ENCODE assay signal across 7 cellular contexts in the genomic region with DNA sequence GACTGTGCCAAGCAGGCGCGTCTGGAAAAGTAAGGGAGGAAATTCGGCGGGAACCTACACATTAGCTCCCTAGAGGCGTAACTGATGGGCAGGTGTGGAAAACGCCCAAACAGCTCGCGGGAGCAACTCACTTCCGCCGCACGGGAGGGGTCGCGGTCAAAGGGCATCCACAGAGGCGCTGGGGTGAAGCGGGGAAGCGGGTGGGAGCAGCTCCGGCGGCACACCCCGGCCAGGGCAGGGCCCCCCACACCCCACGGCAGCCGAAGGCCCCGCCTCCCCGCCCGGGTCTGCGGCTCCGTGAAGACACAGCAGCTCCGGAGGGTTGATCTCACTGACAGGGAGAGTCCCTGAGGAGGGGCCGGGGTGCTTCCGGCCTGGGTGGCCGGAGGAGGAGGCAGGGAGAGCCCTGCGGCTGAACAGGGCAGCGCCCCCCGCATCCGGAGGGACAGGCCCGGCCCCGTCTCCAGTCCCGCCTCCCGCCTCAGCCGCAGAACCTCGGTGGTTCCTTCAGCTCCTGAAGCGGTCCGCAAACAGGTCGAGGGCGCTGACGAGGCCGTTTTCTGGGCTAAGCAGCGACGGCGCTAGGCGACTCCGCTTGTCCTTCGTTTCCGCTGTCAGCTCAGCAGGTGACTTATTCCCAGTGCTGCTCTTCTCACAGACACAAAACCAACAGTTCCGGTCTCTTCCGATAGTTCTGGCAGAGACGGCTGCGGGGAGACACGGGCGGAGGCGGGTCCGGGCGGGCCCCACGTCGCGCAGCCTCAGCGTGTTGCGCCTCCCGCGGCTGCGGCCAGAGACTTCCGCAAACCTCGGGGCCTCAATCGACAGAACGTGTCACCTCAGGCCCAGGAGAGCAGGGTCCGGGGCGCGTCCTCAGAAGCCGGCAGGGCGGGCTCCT.
A peak's percentile ranks its signal among the peaks of the same experiment; 100 is the strongest.
DNase-seq lines count a peak whose midpoint lies in the region; FAIRE-seq and TF ChIP-seq lines count a peak whose summit lies in the region.

No MANE protein-coding gene starts in this region.

- H3K4me1 Mint-ChIP-seq in H9 (peaks cover 0 to 2% of the 10 kb centered on the region in 2 experiments; a peak in 1 of 4 replicates), neural progenitor cell (peaks cover 3% of the 10 kb centered on the region)

- H3K4me3 Mint-ChIP-seq in H9 (no peak overlapping the region), neural progenitor cell (no peak overlapping the region)

- H3K9ac ChIP-seq in H9 (ENCODE audit: extremely low read depth, insufficient read length, low read length), result no peak overlapping the region
- H3K9ac ChIP-seq in neural progenitor cell, result no peak overlapping the region

- H4K20me1 ChIP-seq in H9 (ENCODE audit: control insufficient read depth, insufficient read depth, insufficient read length), result no peaks in the 10 kb centered on the region
- no peaks in the 10 kb centered on the region for H4K20me1 ChIP-seq in neural progenitor cell (ENCODE audit: low read depth)

- H2BK5ac ChIP-seq in H9 (ENCODE audit: insufficient read length, low read length), result no peak overlapping the region

- H3K23ac ChIP-seq in H9 (ENCODE audit: insufficient read length, low read depth, low read length), result no peak overlapping the region

- no peak overlapping the region for H4K8ac ChIP-seq in H9 (replicated peaks; ENCODE audit: insufficient read length, low read depth, low read length)

- H3K9me3 Mint-ChIP-seq in H9, result no peaks in the 10 kb centered on the region
- H3K9me3 Mint-ChIP-seq in neural progenitor cell, result no peaks in the 10 kb centered on the region

- no peak overlapping the region for H2BK12ac ChIP-seq in H9 (ENCODE audit: insufficient read length, low read depth, low read length)

- H3K23me2 ChIP-seq in H9 (ENCODE audit: insufficient read length, low read depth, low read length, poor library complexity, severe bottlenecking), result no peaks in the 10 kb centered on the region

- H4K5ac ChIP-seq in H9 (ENCODE audit: insufficient read length, low read depth, low read length), result no peak overlapping the region

- H3K4me2 ChIP-seq in H9 (ENCODE audit: insufficient read depth, insufficient read length, low read length) (no peak overlapping the region), neural progenitor cell (peak overlapping the region; percentile 42)

- H3K79me1 ChIP-seq in H9 (ENCODE audit: insufficient read depth, low read depth, low read length, poor library complexity, severe bottlenecking), result no peaks in the 10 kb centered on the region

- no peak overlapping the region for H3K4ac ChIP-seq in H9 (ENCODE audit: low read depth, low read length)

- H3F3A ChIP-seq in neural progenitor cell (ENCODE audit: low read depth), result no peaks in the 10 kb centered on the region

- H3K36me3 ChIP-seq in neural progenitor cell (no peaks in the 10 kb centered on the region), thymus (ENCODE audit: control insufficient read depth, insufficient read depth) (no peaks in the 10 kb centered on the region)

- H2AFZ ChIP-seq in H9 (ENCODE audit: low read length) (no peak overlapping the region), neural progenitor cell (replicated peaks) (no peak overlapping the region)

- no peak for FAIRE-seq in D721Med (lab: Jason Lieb, UNC)

- H3K27ac Mint-ChIP-seq in H9, result no peak overlapping the region
- no peak overlapping the region for H3K27ac Mint-ChIP-seq in neural progenitor cell

- no peak overlapping the region for H3K18ac ChIP-seq in H9 (ENCODE audit: insufficient read length, low read depth, low read length)

- H3K27me3 ChIP-seq in H9 (ENCODE audit: insufficient read depth, low read length) (no peaks in the 10 kb centered on the region), neural progenitor cell (peaks cover 23% of the 10 kb centered on the region), thymus (ENCODE audit: control insufficient read depth, insufficient read depth) (peaks cover 7% of the 10 kb centered on the region)

- H3K4me3 ChIP-seq in neural progenitor cell (no peak overlapping the region), thymus (ENCODE audit: low read length) (peak overlapping the region; percentile 61)

- no peak overlapping the region for H2BK20ac ChIP-seq in H9 (ENCODE audit: low read depth, low read length, poor library complexity, severe bottlenecking)

- WGBS in H9 (ENCODE audit: extremely low coverage, insufficient read length, low lambda C conversion rate), result no CpG with 5 or more reads among the region's 79 CpGs
- WGBS in thymus, result 26% methylated on average over 79 of the region's 79 CpGs

- no peak overlapping the region for H4K91ac ChIP-seq in H9 (ENCODE audit: insufficient read length, low read depth, low read length)

- no peak overlapping the region for H2BK120ac ChIP-seq in H9 (ENCODE audit: low read depth, low read length, poor library complexity, severe bottlenecking)

- DNase-seq in H9, result peak; percentile 70
- peak; percentile 84 for DNase-seq in central memory CD4-positive, alpha-beta T cell
- peak; percentile 31 for DNase-seq in neural progenitor cell (ENCODE audit: low spot score)
- no peak for DNase-seq in NCI-H2227 treated with DMSO at 0.1 percent for 48 hours (lab: John Stamatoyannopoulos, UW)
- DNase-seq in D721Med (ENCODE audit: insufficient read length, low spot score), result no peak

- H3K79me2 ChIP-seq in H9 (ENCODE audit: insufficient read depth, low read length) (no peaks in the 10 kb centered on the region), neural progenitor cell (ENCODE audit: low read depth) (no peaks in the 10 kb centered on the region)

- no peak overlapping the region for H3K14ac ChIP-seq in H9 (ENCODE audit: insufficient read depth, low read length)

- H3K9me3 ChIP-seq in H9 (ENCODE audit: control insufficient read depth, low read depth, low read length), result no peaks in the 10 kb centered on the region
- no peaks in the 10 kb centered on the region for H3K9me3 ChIP-seq in neural progenitor cell (ENCODE audit: low read depth)
- no peaks in the 10 kb centered on the region for H3K9me3 ChIP-seq in thymus (ENCODE audit: control insufficient read depth)

- H3K36me3 Mint-ChIP-seq in H9 (ENCODE audit: insufficient read depth in 1 of 3, low read depth in 3 of 3), result no peaks in the 10 kb centered on the region; a peak in 1 of 7 replicates
- H3K36me3 Mint-ChIP-seq in neural progenitor cell, result peaks cover 46% of the 10 kb centered on the region

- H2BK15ac ChIP-seq in H9 (ENCODE audit: low read depth, low read length), result no peak overlapping the region

- H3T11ph ChIP-seq in H9 (ENCODE audit: low read length), result no peak overlapping the region

- H3K4me1 ChIP-seq in H9 (ENCODE audit: insufficient read depth, low read length) (no peaks in the 10 kb centered on the region), neural progenitor cell (no peaks in the 10 kb centered on the region), thymus (ENCODE audit: control insufficient read depth, insufficient read depth, low read length) (peaks cover 4% of the 10 kb centered on the region)

- H3K27ac ChIP-seq in H9 (ENCODE audit: insufficient read length, low read depth, low read length) (no peak overlapping the region), VCaP (peak overlapping the region; percentile 67), neural progenitor cell (no peak overlapping the region), thymus (ENCODE audit: low read depth) (peak overlapping the region; percentile 58)

- peaks cover 86% of the 10 kb centered on the region for H3K27me3 Mint-ChIP-seq in H9 (ENCODE audit: low read depth)
- H3K27me3 Mint-ChIP-seq in neural progenitor cell (ENCODE audit: insufficient read depth, low read depth), result peaks cover 8% of the 10 kb centered on the region

- TF ChIP-seq CTCF in H9 (conservative IDR thresholded peaks at IDR 0.05), result no peak
- TF ChIP-seq CTCF in VCaP (conservative IDR thresholded peaks at IDR 0.05), result no peak; the same call in 1 of the 2 replicates
- TF ChIP-seq CTCF in neural progenitor cell (IDR thresholded peaks at IDR 0.05), result no peak
- no peak for TF ChIP-seq CTCF in D721Med (IDR thresholded peaks at IDR 0.05; ENCODE audit: insufficient read depth, missing control alignments)

- no peak overlapping the region for H3K56ac ChIP-seq in H9 (ENCODE audit: insufficient read length, low read depth, low read length)

- H2AK5ac ChIP-seq in H9 (ENCODE audit: insufficient read length, low read length), result no peak overlapping the region

Comparison
In these comparisons a context has a peak if more than half of its experiments do, and no peak if none do; other contexts are left out.
1. DNase-seq: peak in H9 (single experiment), central memory CD4-positive, alpha-beta T cell (single experiment) and neural progenitor cell (single experiment); none in NCI-H2227 treated with DMSO at 0.1 percent for 48 hours (single experiment) and D721Med (single experiment).
2. H3K27ac ChIP-seq: peak in VCaP (single experiment) and thymus (single experiment); none in H9 (single experiment) and neural progenitor cell (single experiment).